ENCODE assay signal across 11 cellular contexts in genomic region chr19:42207767-42208259, GRCh38. TPM values are rescaled to one million over a fixed set of nuclear protein-coding genes. Genes with fewer than 3 reads are reported as not detected.
DNase-seq lines count a peak whose midpoint lies in the region; ATAC-seq and TF ChIP-seq lines count a peak whose summit lies in the region.
"Had no signal": no experiment of that assay in that cellular context is flagged by ENCODE, and none has a peak within 500 bp of the region (broad histone marks: within the 10 kb centered on the region; RNA-seq: fewer than 3 reads in every experiment).

No MANE protein-coding gene starts in this region.

- H3K4me1 ChIP-seq in SK-N-SH (ENCODE audit: control insufficient read depth in 1 of 2, insufficient read depth in 2 of 2, low read depth in 1 of 2, low read length in 1 of 2): peaks cover 0 to 17% of the 10 kb centered on the region in 2 experiments; a peak in 2 of 4 replicates
- H3K4me1 ChIP-seq: BE2C had no signal

- CTCF ChIA-PET in SK-N-SH (lab: Yijun Ruan, JAX): interaction anchor here (1.0 to 1.7 kb wide), 3 partner anchors 23 to 93 kb away, joined by 3 to 5 read pairs (median 4); no protein-coding TSS in a partner anchor
- CTCF ChIA-PET in WTC11 (lab: Charles Lee): interaction anchor here (0.6 kb wide), 1 partner anchor 35 kb away, joined by 6 read pairs; no protein-coding TSS in a partner anchor

- H3K79me2 ChIP-seq in SK-N-SH (ENCODE audit: insufficient read depth): peaks cover 43% of the 10 kb centered on the region

- POLR2A ChIA-PET in SK-N-SH (lab: Yijun Ruan, JAX): no interaction called here
- POLR2A ChIA-PET in WTC11 (lab: Charles Lee): no interaction called here

- no peak overlapping the region for H3K4me3 ChIP-seq in SK-N-SH (ENCODE audit: low read depth in 2 of 2, low read length in 1 of 2)
- H3K4me3 ChIP-seq: thoracic aorta had no signal

- no peak for TF ChIP-seq CTCF in SK-N-SH (IDR thresholded peaks at IDR 0.05)
- no peak for TF ChIP-seq CTCF in WTC11 (IDR thresholded peaks at IDR 0.05)

- no peaks in the 10 kb centered on the region for H4K20me1 ChIP-seq in SK-N-SH (ENCODE audit: insufficient read depth)

- H3K27ac Mint-ChIP-seq in activated CD4-positive, alpha-beta T cell treated with anti-CD3 and anti-CD28 coated beads, Interleukin-2, amount 10 ng/mL, durations not matched to agents 24 days and 14 days: peak overlapping the region; percentile 62
- H3K27ac Mint-ChIP-seq in stimulated activated memory B cell treated with anti-CD40 and anti-IgM and Interleukin-4, amounts not matched to agents 10 μg/mL and 1 μg/mL and 100 μg/mL, for 72 hours: peak overlapping the region; percentile 33
- H3K27ac Mint-ChIP-seq in WTC11: no peak overlapping the region
- H3K27ac Mint-ChIP-seq: nephron had no signal

- peak overlapping the region in 1 of 2 experiments; percentile 70; a peak in 2 of 4 replicates for H3K27ac ChIP-seq in SK-N-SH (ENCODE audit: low read depth in 2 of 2, low read length in 1 of 2)
- peak overlapping the region; percentile 92 for H3K27ac ChIP-seq in epithelial cell of prostate
- H3K27ac ChIP-seq: thoracic aorta had no signal

- peaks cover 5% of the 10 kb centered on the region for H3F3A ChIP-seq in SK-N-SH (replicated peaks; ENCODE audit: insufficient read depth)

- no peaks in the 10 kb centered on the region for H3K9me3 ChIP-seq in SK-N-SH
- H3K9me3 ChIP-seq: BE2C, thoracic aorta had no signal

- ATAC-seq in stimulated activated memory B cell treated with anti-CD40 and anti-IgM and Interleukin-4, amounts not matched to agents 10 μg/mL and 1 μg/mL and 100 μg/mL, for 72 hours: no peak
- no peak for ATAC-seq in WTC11
- ATAC-seq in HG02642 (IDR thresholded peaks at IDR 0.05; ENCODE audit: poor library complexity, unreplicated experiment): no peak
- no peak for ATAC-seq in HG02970 (IDR thresholded peaks at IDR 0.05; ENCODE audit: low FRiP score, unreplicated experiment)

- peak overlapping the region; percentile 22 for H3K4me3 Mint-ChIP-seq in activated CD4-positive, alpha-beta T cell treated with anti-CD3 and anti-CD28 coated beads, Interleukin-2, amount 10 ng/mL, durations not matched to agents 24 days and 14 days
- H3K4me3 Mint-ChIP-seq in stimulated activated memory B cell treated with anti-CD40 and anti-IgM and Interleukin-4, amounts not matched to agents 10 μg/mL and 1 μg/mL and 100 μg/mL, for 72 hours: no peak overlapping the region
- no peak overlapping the region for H3K4me3 Mint-ChIP-seq in WTC11
- H3K4me3 Mint-ChIP-seq: nephron had no signal

- H2AFZ ChIP-seq in SK-N-SH (ENCODE audit: low read depth): no peak overlapping the region

- H3K9me3 Mint-ChIP-seq in activated CD4-positive, alpha-beta T cell treated with anti-CD3 and anti-CD28 coated beads, Interleukin-2, amount 10 ng/mL, durations not matched to agents 24 days and 14 days: no peaks in the 10 kb centered on the region
- no peaks in the 10 kb centered on the region for H3K9me3 Mint-ChIP-seq in stimulated activated memory B cell treated with anti-CD40 and anti-IgM and Interleukin-4, amounts not matched to agents 10 μg/mL and 1 μg/mL and 100 μg/mL, for 72 hours
- H3K9me3 Mint-ChIP-seq in WTC11: no peaks in the 10 kb centered on the region
- H3K9me3 Mint-ChIP-seq: nephron had no signal

- H3K9ac ChIP-seq in SK-N-SH: no peak overlapping the region; the same call in 1 of the 2 replicates

- TF ChIP-seq EP300 in SK-N-SH (IDR thresholded peaks at IDR 0.05; ENCODE audit: borderline replicate concordance in 1 of 2, low read depth in 1 of 2, low read length in 1 of 2): no peak; a peak in 1 of 4 replicates

- no peaks in the 10 kb centered on the region for H3K9me2 ChIP-seq in SK-N-SH

- WGBS in SK-N-SH (ENCODE audit: low lambda C conversion rate): 56% methylated on average over 6 of the region's 6 CpGs

- H3K36me3 ChIP-seq in SK-N-SH (replicated peaks in 1 of 2; ENCODE audit: control insufficient read depth in 1 of 2, insufficient read depth in 2 of 2, low read length in 1 of 2): peaks cover 19 to 39% of the 10 kb centered on the region in 2 experiments

- H3K27me3 Mint-ChIP-seq in activated CD4-positive, alpha-beta T cell treated with anti-CD3 and anti-CD28 coated beads, Interleukin-2, amount 10 ng/mL, durations not matched to agents 24 days and 14 days: no peaks in the 10 kb centered on the region
- no peaks in the 10 kb centered on the region for H3K27me3 Mint-ChIP-seq in stimulated activated memory B cell treated with anti-CD40 and anti-IgM and Interleukin-4, amounts not matched to agents 10 μg/mL and 1 μg/mL and 100 μg/mL, for 72 hours
- H3K27me3 Mint-ChIP-seq in WTC11 (ENCODE audit: low read depth): no peaks in the 10 kb centered on the region

- intact Hi-C loops in activated CD4-positive, alpha-beta T cell treated with anti-CD3 and anti-CD28 coated beads, Interleukin-2, amount 10 ng/mL, durations not matched to agents 24 days and 14 days (cut with micrococcal nuclease): no loop called here

- H3K4me2 ChIP-seq in SK-N-SH: peak overlapping the region; percentile 57

- H3K36me3 Mint-ChIP-seq in activated CD4-positive, alpha-beta T cell treated with anti-CD3 and anti-CD28 coated beads, Interleukin-2, amount 10 ng/mL, durations not matched to agents 24 days and 14 days (ENCODE audit: low read depth): peaks cover 57% of the 10 kb centered on the region
- peaks cover 67% of the 10 kb centered on the region for H3K36me3 Mint-ChIP-seq in stimulated activated memory B cell treated with anti-CD40 and anti-IgM and Interleukin-4, amounts not matched to agents 10 μg/mL and 1 μg/mL and 100 μg/mL, for 72 hours
- peaks cover 59% of the 10 kb centered on the region for H3K36me3 Mint-ChIP-seq in WTC11

- DNase-seq in activated CD4-positive, alpha-beta T cell treated with anti-CD3 and anti-CD28 coated beads, Interleukin-2, amount 10 ng/mL, durations not matched to agents 24 days and 14 days: no peak
- no peak for DNase-seq in activated CD4-positive, alpha-beta T cell treated with anti-CD3 and anti-CD28 coated beads, Interleukin-2, amount 50 U/mL, for 48 hours
- no peak for DNase-seq in SK-N-SH
- peak; percentile 45 for DNase-seq in epithelial cell of prostate (ENCODE audit: low read depth, low spot score)
- DNase-seq in WTC11 (ENCODE audit: low spot score): no peak
- DNase-seq: BE2C had no signal

- no peaks in the 10 kb centered on the region for H3K27me3 ChIP-seq in SK-N-SH (ENCODE audit: insufficient read depth)
- H3K27me3 ChIP-seq: BE2C had no signal

- no peak for TF ChIP-seq RAD21 in SK-N-SH (IDR thresholded peaks at IDR 0.05; ENCODE audit: low read length)

- peaks cover 50% of the 10 kb centered on the region for H3K4me1 Mint-ChIP-seq in activated CD4-positive, alpha-beta T cell treated with anti-CD3 and anti-CD28 coated beads, Interleukin-2, amount 10 ng/mL, durations not matched to agents 24 days and 14 days
- peaks cover 33% of the 10 kb centered on the region for H3K4me1 Mint-ChIP-seq in stimulated activated memory B cell treated with anti-CD40 and anti-IgM and Interleukin-4, amounts not matched to agents 10 μg/mL and 1 μg/mL and 100 μg/mL, for 72 hours
- peaks cover 16% of the 10 kb centered on the region for H3K4me1 Mint-ChIP-seq in WTC11
- H3K4me1 Mint-ChIP-seq: nephron had no signal

TF ChIP-seq in SK-N-SH, 30 proteins besides CTCF, POLR2A, EP300 and RAD21 (continues in another document):
- peak; percentile 56; the same call in 1 of the 2 replicates for TF ChIP-seq TCF12 (IDR thresholded peaks at IDR 0.05)
- TF ChIP-seq MAX (IDR thresholded peaks at IDR 0.05; ENCODE audit: low read depth): 0 out of 2 replicates have a peak, but pooled peaks have one; percentile 41
- peak; percentile 87 for TF ChIP-seq FOSL2 (IDR thresholded peaks at IDR 0.05; ENCODE audit: borderline replicate concordance, low read depth)
- TF ChIP-seq RXRA (IDR thresholded peaks at IDR 0.05; ENCODE audit: borderline replicate concordance, low read depth): no peak

TF ChIP-seq in WTC11, 78 proteins besides CTCF, POLR2A, EP300 and RAD21 (continues in another document):
- no peak for TF ChIP-seq SP1 (CRISPR knock-in tag; conservative IDR thresholded peaks at IDR 0.05)

RNA-seq across cellular contexts. Expression of gene DEDD2, which starts 9.7 kb away (rescaled TPM):
- 28.7 and 34.8 TPM in 2 replicates for total RNA-seq in activated CD4-positive, alpha-beta T cell treated with anti-CD3 and anti-CD28 coated beads, Interleukin-2, amount 10 ng/mL, durations not matched to agents 24 days and 14 days
- 30.2 and 31.1 TPM in 2 replicates for polyA plus RNA-seq in SK-N-SH (2012; rRNA removed)
- polyA plus RNA-seq in SK-N-SH (2012; cell fraction: cytosol; rRNA removed): 15.7 and 23.9 TPM in 2 replicates
- polyA plus RNA-seq in SK-N-SH (2012; cell fraction: nucleus; rRNA removed): 29.2 and 30.8 TPM in 2 replicates
- total RNA-seq in WTC11 (2021): 37.7 to 42.0 TPM (median 39.2 TPM) in 3 replicates

RNA-seq across cellular contexts. Expression of gene ZNF526, which starts 12.3 kb away (rescaled TPM):
- total RNA-seq in activated CD4-positive, alpha-beta T cell treated with anti-CD3 and anti-CD28 coated beads, Interleukin-2, amount 10 ng/mL, durations not matched to agents 24 days and 14 days: 19.0 and 20.1 TPM in 2 replicates
- polyA plus RNA-seq in SK-N-SH (2012; rRNA removed): 3.5 and 4.0 TPM in 2 replicates
- polyA plus RNA-seq in SK-N-SH (2012; cell fraction: cytosol; rRNA removed): 1.7 and 2.6 TPM in 2 replicates
- 3.4 and 4.3 TPM in 2 replicates for polyA plus RNA-seq in SK-N-SH (2012; cell fraction: nucleus; rRNA removed)
- 16.1 to 18.3 TPM (median 16.4 TPM) in 3 replicates for total RNA-seq in WTC11 (2021)

RNA-seq across cellular contexts. Expression of gene GSK3A, which starts 34.6 kb away (rescaled TPM):
- 50.7 and 52.6 TPM in 2 replicates for total RNA-seq in activated CD4-positive, alpha-beta T cell treated with anti-CD3 and anti-CD28 coated beads, Interleukin-2, amount 10 ng/mL, durations not matched to agents 24 days and 14 days
- 42.1 and 47.2 TPM in 2 replicates for polyA plus RNA-seq in SK-N-SH (2012; rRNA removed)
- 26.1 and 35.6 TPM in 2 replicates for polyA plus RNA-seq in SK-N-SH (2012; cell fraction: cytosol; rRNA removed)
- polyA plus RNA-seq in SK-N-SH (2012; cell fraction: nucleus; rRNA removed): 27.6 and 44.6 TPM in 2 replicates
- 49.8 to 50.8 TPM (median 49.9 TPM) in 3 replicates for total RNA-seq in WTC11 (2021)

RNA-seq across cellular contexts. Expression of gene ERF, which starts 47.1 kb away (rescaled TPM):
- total RNA-seq in activated CD4-positive, alpha-beta T cell treated with anti-CD3 and anti-CD28 coated beads, Interleukin-2, amount 10 ng/mL, durations not matched to agents 24 days and 14 days: 71.6 and 82.3 TPM in 2 replicates
- 89.6 and 94.5 TPM in 2 replicates for polyA plus RNA-seq in SK-N-SH (2012; rRNA removed)
- polyA plus RNA-seq in SK-N-SH (2012; cell fraction: cytosol; rRNA removed): 38.5 and 54.1 TPM in 2 replicates
- polyA plus RNA-seq in SK-N-SH (2012; cell fraction: nucleus; rRNA removed): 101 and 184 TPM in 2 replicates
- total RNA-seq in WTC11 (2021): 65.4 to 67.6 TPM (median 65.9 TPM) in 3 replicates
